In genomic region chr13:45928843-45929242, GRCh38 we compare ENCODE assay signal across 18 cellular contexts.
DNase-seq lines count a peak whose midpoint lies in the region; TF ChIP-seq lines count a peak whose summit lies in the region.
"Had no signal": no experiment of that assay in that cellular context is flagged by ENCODE, and none has a peak within 500 bp of the region (broad histone marks: within the 10 kb centered on the region; RNA-seq: fewer than 3 reads in every experiment).

No MANE protein-coding gene starts in this region.

- H3K4me2 ChIP-seq in Karpas-422 (ENCODE audit: low read depth, low read length, poor library complexity, severe bottlenecking) = no peak overlapping the region

- no peaks in the 10 kb centered on the region for H3K9me3 Mint-ChIP-seq in activated T-cell treated with anti-CD3 and anti-CD28 coated beads, Interleukin-2, amount 50 U/mL, for 24 hours
- H3K9me3 Mint-ChIP-seq: activated B cell treated with CpG ODN at 0.5 μM for 24 hours had no signal

- H3K9me2 ChIP-seq in Karpas-422 (replicated peaks; ENCODE audit: insufficient read depth, low read length) = no peaks in the 10 kb centered on the region

- H3K27me3 Mint-ChIP-seq in activated T-cell treated with anti-CD3 and anti-CD28 coated beads, Interleukin-2, amount 50 U/mL, for 24 hours = peaks cover 19% of the 10 kb centered on the region

- TF ChIP-seq CTCF in fibroblast of pulmonary artery (IDR thresholded peaks at IDR 0.05; ENCODE audit: low read length, missing control alignments) = no peak

- H3K4me1 Mint-ChIP-seq in activated T-cell treated with anti-CD3 and anti-CD28 coated beads, Interleukin-2, amount 50 U/mL, for 24 hours (ENCODE audit: low read depth) = peaks cover 10% of the 10 kb centered on the region
- H3K4me1 Mint-ChIP-seq: activated B cell treated with CpG ODN at 0.5 μM for 24 hours had no signal

- no peak overlapping the region for H3K4me3 Mint-ChIP-seq in activated T-cell treated with anti-CD3 and anti-CD28 coated beads, Interleukin-2, amount 50 U/mL, for 24 hours
- H3K4me3 Mint-ChIP-seq: activated B cell treated with CpG ODN at 0.5 μM for 24 hours had no signal

- no peaks in the 10 kb centered on the region for H3K27me3 ChIP-seq in Karpas-422 (ENCODE audit: low read length)

- no peaks in the 10 kb centered on the region for H3K36me3 ChIP-seq in Karpas-422 (ENCODE audit: insufficient read depth, low read length)

- no peaks in the 10 kb centered on the region for H3K36me3 Mint-ChIP-seq in activated T-cell treated with anti-CD3 and anti-CD28 coated beads, Interleukin-2, amount 50 U/mL, for 24 hours (ENCODE audit: low read depth)

- no peak overlapping the region for H3K9ac ChIP-seq in Karpas-422 (ENCODE audit: low read length)

- H3K27ac Mint-ChIP-seq in activated T-cell treated with anti-CD3 and anti-CD28 coated beads, Interleukin-2, amount 50 U/mL, for 24 hours = no peak overlapping the region
- H3K27ac Mint-ChIP-seq: activated B cell treated with CpG ODN at 0.5 μM for 24 hours had no signal

- no peaks in the 10 kb centered on the region for H3K79me2 ChIP-seq in Karpas-422 (ENCODE audit: low read length)

- H3K4me3 ChIP-seq in fibroblast of pulmonary artery (replicated peaks; ENCODE audit: low read depth, low read length) = no peak overlapping the region
- H3K4me3 ChIP-seq in Karpas-422 (ENCODE audit: low read length) = no peak overlapping the region

- no peak overlapping the region for H2AFZ ChIP-seq in Karpas-422 (ENCODE audit: low read length)

- H4K20me1 ChIP-seq in Karpas-422 (ENCODE audit: insufficient read depth, low read depth, low read length) = no peaks in the 10 kb centered on the region

- DNase-seq in A172 (ENCODE audit: low spot score) (peak; percentile 12), LoVo (ENCODE audit: low spot score) (peak; percentile 6), amniotic epithelial cell (ENCODE audit: low read depth) (peak; percentile 13), fibroblast of pulmonary artery (ENCODE audit: low read depth) (peak; percentile 14), Karpas-422 (no peak), Ammon's horn (ENCODE audit: low spot score) (no peak), NOMO-1 treated with DMSO at 0.1 percent for 48 hours (lab: John Stamatoyannopoulos, UW; ENCODE audit: unreplicated experiment) (no peak)
- DNase-seq in activated T-cell treated with anti-CD3 and anti-CD28 coated beads, Interleukin-2, amount 50 U/mL, for 24 hours = no peak
- DNase-seq: activated B cell treated with CpG ODN at 0.5 μM for 24 hours; activated gamma-delta T cell; Caco-2; cortex of kidney; Kasumi-1; NCI-H187; NK-92 treated with Interleukin-12 subunit alpha and Interleukin-12 subunit beta, amount 100 ng/mL, for 24 hours; Right ventricle myocardium superior; stimulated activated CD4-positive, alpha-beta T cell treated with anti-CD3 and anti-CD28 coated beads, Interleukin-4, amount 100 ng/mL, for 24 hours; stimulated activated CD8-positive, alpha-beta memory T cell treated with anti-CD3 and anti-CD28 coated beads, Interleukin-4, amount 100 ng/mL, for 48 hours had no signal

- peaks cover 6% of the 10 kb centered on the region for H3K4me1 ChIP-seq in Karpas-422 (ENCODE audit: low read length)
- H3K4me1 ChIP-seq: Caco-2 had no signal

- H3K9me3 ChIP-seq in Karpas-422 (ENCODE audit: low read length) = no peaks in the 10 kb centered on the region
- H3K9me3 ChIP-seq: Caco-2 had no signal

- H3K27ac ChIP-seq in Karpas-422 (ENCODE audit: low read length) = no peak overlapping the region

Comparison
In these comparisons a context has a peak if more than half of its experiments do, and no peak if none do; other contexts are left out.
1. DNase-seq: peak in A172 (single experiment), LoVo (single experiment), amniotic epithelial cell (single experiment) and fibroblast of pulmonary artery (single experiment); none in Karpas-422 (single experiment), Ammon's horn (single experiment), activated T-cell treated with anti-CD3 and anti-CD28 coated beads, Interleukin-2, amount 50 U/mL, for 24 hours (single experiment) and NOMO-1 treated with DMSO at 0.1 percent for 48 hours (single experiment).